23 cellular contexts compared by ENCODE assay signal in genomic region chr3:146953523-146954125, GRCh38.
DNase-seq lines count a peak whose midpoint lies in the region; ATAC-seq, FAIRE-seq and TF ChIP-seq lines count a peak whose summit lies in the region.
"Had no signal": no experiment of that assay in that cellular context is flagged by ENCODE, and none has a peak within 500 bp of the region (broad histone marks: within the 10 kb centered on the region; RNA-seq: fewer than 3 reads in every experiment).

No MANE protein-coding gene starts in this region.

- ATAC-seq in pancreas = peak in 3 of 4 donors; percentile 47 to 69 (median 65)
- no peak for ATAC-seq in GM21390 (IDR thresholded peaks at IDR 0.05; ENCODE audit: unreplicated experiment)
- no peak for ATAC-seq in GM18505 (IDR thresholded peaks at IDR 0.05; ENCODE audit: unreplicated experiment)
- ATAC-seq: heart right ventricle, PC-3 had no signal

- H3K4me1 ChIP-seq in astrocyte (ENCODE audit: insufficient read depth, low read length) (peaks cover 9% of the 10 kb centered on the region), pancreas (peaks cover 0 to 9% (median 4%) of the 10 kb centered on the region in 3 donors)
- H3K4me1 ChIP-seq: HAP-1, heart right ventricle, parathyroid adenoma, stomach had no signal

- H3K27me3 ChIP-seq in astrocyte (ENCODE audit: insufficient read depth, low read length) (no peaks in the 10 kb centered on the region), pancreas (no peaks in the 10 kb centered on the region)
- H3K27me3 ChIP-seq: heart right ventricle, stomach had no signal

- H3K27ac ChIP-seq in astrocyte (ENCODE audit: low read depth, low read length) (peak overlapping the region; percentile 46), pancreas (no peak overlapping the region)
- H3K27ac ChIP-seq: coronary artery, epithelial cell of prostate, heart right ventricle, parathyroid adenoma, SK-N-MC, stomach had no signal

- no peaks in the 10 kb centered on the region for H3K79me2 ChIP-seq in astrocyte (ENCODE audit: insufficient read depth, low read length)
- H3K79me2 ChIP-seq: parathyroid adenoma had no signal

- H3K36me3 ChIP-seq in astrocyte (ENCODE audit: insufficient read depth, low read length) (no peaks in the 10 kb centered on the region), pancreas (no peaks in the 10 kb centered on the region)
- H3K36me3 ChIP-seq: HAP-1, heart right ventricle, stomach had no signal

- H3K9me3 Mint-ChIP-seq in astrocyte (ENCODE audit: unreplicated experiment) = no peaks in the 10 kb centered on the region

- H3K4me3 ChIP-seq in astrocyte (ENCODE audit: insufficient read depth, low read depth, low read length) (peak overlapping the region; percentile 6), pancreas (no peak overlapping the region)
- H3K4me3 ChIP-seq: coronary artery, HAP-1, heart right ventricle, SK-N-MC, stomach had no signal

- 19 to 30% methylated on average over 3 of the region's 3 CpGs for WGBS in pancreas, 2 donors

- H3K36me3 Mint-ChIP-seq in astrocyte (ENCODE audit: low read depth, unreplicated experiment) = no peaks in the 10 kb centered on the region

- no peak overlapping the region for H3K4me3 Mint-ChIP-seq in astrocyte (ENCODE audit: unreplicated experiment)

- H3K27ac Mint-ChIP-seq in astrocyte (ENCODE audit: unreplicated experiment) = no peak overlapping the region

- TF ChIP-seq CTCF in astrocyte (IDR thresholded peaks at IDR 0.05; ENCODE audit: insufficient read depth, low read depth, low read length) = no peak
- TF ChIP-seq CTCF in pancreas (IDR thresholded peaks at IDR 0.05) = no peak

- no peaks in the 10 kb centered on the region for H4K20me1 ChIP-seq in astrocyte (ENCODE audit: insufficient read depth, low read length)

- peak overlapping the region; percentile 19 for H2AFZ ChIP-seq in astrocyte (ENCODE audit: low read depth, low read length)
- H2AFZ ChIP-seq: parathyroid adenoma had no signal

- H3K9me3 ChIP-seq in astrocyte (ENCODE audit: insufficient read depth, low read depth, low read length) (no peaks in the 10 kb centered on the region), pancreas (no peaks in the 10 kb centered on the region)
- H3K9me3 ChIP-seq: HAP-1, heart right ventricle, stomach had no signal

- DNase-seq in DMS 273 (lab: John Stamatoyannopoulos, UW; ENCODE audit: unreplicated experiment) = peak; percentile 66
- peak; percentile 93 for DNase-seq in astrocyte (ENCODE audit: low read depth)
- DNase-seq in fibroblast of peridontal ligament (ENCODE audit: extremely low read depth) = peak; percentile 68
- no peak for DNase-seq in pancreas
- DNase-seq in NCI-H510A (lab: John Stamatoyannopoulos, UW) = no peak
- no peak for DNase-seq in UCSD-AML1 (lab: John Stamatoyannopoulos, UW; ENCODE audit: unreplicated experiment)
- DNase-seq: activated CD4-positive, alpha-beta T cell treated with anti-CD3 and anti-CD28 coated beads, Interleukin-2, amount 50 U/mL, for 48 hours; heart right ventricle; kidney; MV-4-11; NCI-H2081; NCI-H526 treated with DMSO at 0.1 percent for 48 hours; PC-3; stimulated activated CD4-positive, alpha-beta T cell treated with anti-CD3 and anti-CD28 coated beads, Interleukin-15, amount 100 ng/mL, for 24 hours; stomach had no signal

- intact Hi-C loops in pancreas (cut with DNase I) = no loop called here

- H3K27me3 Mint-ChIP-seq in astrocyte (ENCODE audit: low read depth, unreplicated experiment) = no peaks in the 10 kb centered on the region

- FAIRE-seq in astrocyte (lab: Jason Lieb, UNC) (peak; percentile 85), pancreas (lab: Jason Lieb, UNC) (no peak)
- FAIRE-seq: kidney, urothelium cell line had no signal

- H3K9ac ChIP-seq in astrocyte (ENCODE audit: low read length) = peak overlapping the region; percentile 27
- H3K9ac ChIP-seq: parathyroid adenoma had no signal

- peak overlapping the region; percentile 71 for H3K4me2 ChIP-seq in astrocyte (ENCODE audit: low read length)

- TF ChIP-seq POLR2A in GM18505 (IDR thresholded peaks at IDR 0.05; ENCODE audit: borderline replicate concordance, extremely low read depth, insufficient read depth, insufficient read length) = no peak

- H3K4me1 Mint-ChIP-seq in astrocyte (ENCODE audit: low read depth, unreplicated experiment) = no peaks in the 10 kb centered on the region

Comparison
In these comparisons a context has a peak if more than half of its experiments do, and no peak if none do; other contexts are left out.
1. DNase-seq: peak in DMS 273 (single experiment), astrocyte (single experiment) and fibroblast of peridontal ligament (single experiment); none in pancreas (0 of 6), NCI-H510A (single experiment) and UCSD-AML1 (single experiment).
2. ATAC-seq: peak in pancreas (3 of 4); none in GM21390 (single experiment) and GM18505 (single experiment).